1 cellular context compared by ENCODE assay signal in genomic region chr2:230866704-230867561, GRCh38.
TF ChIP-seq lines count a peak whose summit lies in the region.

No MANE protein-coding gene starts in this region.

TF ChIP-seq in HEK293, 187 proteins besides CTCF, POLR2A, EP300 and RAD21 (continued from another document and continues in another):
- no peak for TF ChIP-seq PATZ1 (tag by site-specific recombination; IDR thresholded peaks at IDR 0.05)
- no peak for TF ChIP-seq ZNF785 (tag by site-specific recombination; IDR thresholded peaks at IDR 0.05)
- TF ChIP-seq TSHZ1 (tag by site-specific recombination; IDR thresholded peaks at IDR 0.05; ENCODE audit: borderline replicate concordance): no peak
- TF ChIP-seq ZNF23 (tag by site-specific recombination; IDR thresholded peaks at IDR 0.05; ENCODE audit: borderline replicate concordance): no peak
- TF ChIP-seq GLI4 (tag by site-specific recombination; IDR thresholded peaks at IDR 0.05): no peak
- TF ChIP-seq ZNF654 (tag by site-specific recombination; IDR thresholded peaks at IDR 0.05; ENCODE audit: low read depth): no peak
- TF ChIP-seq ZFP69B (tag by site-specific recombination; IDR thresholded peaks at IDR 0.05): peak; percentile 75
- no peak for TF ChIP-seq ZSCAN5A (tag by site-specific recombination; IDR thresholded peaks at IDR 0.05)
- TF ChIP-seq KLF8 (tag by site-specific recombination; IDR thresholded peaks at IDR 0.05): no peak
- no peak for TF ChIP-seq SCRT1 (tag by site-specific recombination; IDR thresholded peaks at IDR 0.05; ENCODE audit: borderline replicate concordance)
- no peak for TF ChIP-seq SP3 (tag by site-specific recombination; IDR thresholded peaks at IDR 0.05)
- TF ChIP-seq ZNF26 (tag by site-specific recombination; IDR thresholded peaks at IDR 0.05): no peak
- no peak for TF ChIP-seq ZNF248 (tag by site-specific recombination; IDR thresholded peaks at IDR 0.05)
- no peak for TF ChIP-seq BCL6B (tag by site-specific recombination; IDR thresholded peaks at IDR 0.05)
- TF ChIP-seq ZNF830 (tag by site-specific recombination; IDR thresholded peaks at IDR 0.05; ENCODE audit: low read depth): no peak
- TF ChIP-seq ZBTB49 (tag by site-specific recombination; IDR thresholded peaks at IDR 0.05; ENCODE audit: low read depth): no peak
- TF ChIP-seq ZNF76 (tag by site-specific recombination; IDR thresholded peaks at IDR 0.05; ENCODE audit: borderline replicate concordance, low read depth): no peak
- TF ChIP-seq IKZF3 (tag by site-specific recombination; IDR thresholded peaks at IDR 0.05): no peak
- no peak for TF ChIP-seq TRIM28 (IDR thresholded peaks at IDR 0.05; ENCODE audit: borderline replicate concordance, low read length)
- no peak for TF ChIP-seq MYNN (tag by site-specific recombination; IDR thresholded peaks at IDR 0.05; ENCODE audit: borderline replicate concordance)
- peak; percentile 56; the same call in 1 of the 2 replicates for TF ChIP-seq PRDM4 (tag by site-specific recombination; IDR thresholded peaks at IDR 0.05)
- TF ChIP-seq ZNF837 (tag by site-specific recombination; IDR thresholded peaks at IDR 0.05): no peak
- TF ChIP-seq ZNF660 (tag by site-specific recombination; IDR thresholded peaks at IDR 0.05): peak; percentile 92
- no peak for TF ChIP-seq ATF2 (tag by site-specific recombination; IDR thresholded peaks at IDR 0.05; ENCODE audit: low read depth)
- TF ChIP-seq ZFP3 (tag by site-specific recombination; IDR thresholded peaks at IDR 0.05; ENCODE audit: low read depth): no peak
- no peak for TF ChIP-seq YY1 (tag by site-specific recombination; IDR thresholded peaks at IDR 0.05)
- no peak for TF ChIP-seq ZNF518A (tag by site-specific recombination; conservative IDR thresholded peaks at IDR 0.05; ENCODE audit: low read depth)
- no peak for TF ChIP-seq ZNF639 (tag by site-specific recombination; IDR thresholded peaks at IDR 0.05)
- TF ChIP-seq ZNF473 (tag by site-specific recombination; IDR thresholded peaks at IDR 0.05): no peak
- no peak for TF ChIP-seq ZSCAN30 (tag by site-specific recombination; IDR thresholded peaks at IDR 0.05)
- no peak for TF ChIP-seq ZNF157 (tag by site-specific recombination; IDR thresholded peaks at IDR 0.05)
- no peak for TF ChIP-seq ZFP41 (tag by site-specific recombination; IDR thresholded peaks at IDR 0.05; ENCODE audit: borderline replicate concordance)
- TF ChIP-seq ZNF132 (tag by site-specific recombination; IDR thresholded peaks at IDR 0.05; ENCODE audit: borderline replicate concordance): no peak
